ENCODE assay signal across 8 cellular contexts in the genomic region with DNA sequence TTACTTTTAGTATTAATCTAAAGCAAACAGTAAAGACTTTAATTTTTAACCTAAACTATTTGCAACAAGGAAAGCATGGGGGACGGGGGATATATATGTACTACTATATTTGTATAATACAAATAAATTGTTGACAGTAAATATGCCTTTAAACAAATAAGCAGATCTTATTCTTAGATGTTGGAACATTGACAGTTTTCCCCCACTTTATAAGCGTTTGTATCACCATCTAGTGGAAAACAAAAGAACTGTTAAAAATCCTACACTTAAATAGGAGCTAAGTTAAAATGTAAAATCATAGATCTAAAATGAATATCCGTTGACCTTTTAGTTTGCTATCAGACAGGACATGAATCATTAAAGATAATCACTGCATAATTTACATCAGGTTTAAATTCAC. TPM values are rescaled to one million over a fixed set of nuclear protein-coding genes. Genes with fewer than 3 reads are reported as not detected.
DNase-seq lines count a peak whose midpoint lies in the region; ATAC-seq and TF ChIP-seq lines count a peak whose summit lies in the region.

No MANE protein-coding gene starts in this region.

- H3K9me3 ChIP-seq in naive thymus-derived CD4-positive, alpha-beta T cell (ENCODE audit: control insufficient read depth in 2 of 3, low read length in 3 of 3), result no peaks in the 10 kb centered on the region

- H3K27me3 ChIP-seq in naive thymus-derived CD4-positive, alpha-beta T cell (ENCODE audit: control insufficient read depth in 2 of 2, insufficient read depth in 2 of 2, low read length in 2 of 2), result no peaks in the 10 kb centered on the region

- H3K36me3 Mint-ChIP-seq in chondrocyte (ENCODE audit: low read depth), result peaks cover 5% of the 10 kb centered on the region
- H3K36me3 Mint-ChIP-seq in naive thymus-derived CD4-positive, alpha-beta T cell, result peaks cover 0 to 13% (median 0%) of the 10 kb centered on the region in 5 donors

- intact Hi-C loops in naive thymus-derived CD4-positive, alpha-beta T cell (cut with micrococcal nuclease), result loop anchor here (1.0 kb wide), 3 partner anchors 53 to 184 kb away; no protein-coding TSS in a partner anchor

- TF ChIP-seq CTCF in chondrocyte (IDR thresholded peaks at IDR 0.05), result peak; percentile 88

- H3K9me3 Mint-ChIP-seq in chondrocyte (ENCODE audit: low read depth), result no peaks in the 10 kb centered on the region
- no peaks in the 10 kb centered on the region for H3K9me3 Mint-ChIP-seq in naive thymus-derived CD4-positive, alpha-beta T cell

- H3K27me3 Mint-ChIP-seq in chondrocyte (ENCODE audit: low read depth), result no peaks in the 10 kb centered on the region
- no peaks in the 10 kb centered on the region for H3K27me3 Mint-ChIP-seq in naive thymus-derived CD4-positive, alpha-beta T cell

- POLR2A ChIA-PET in naive thymus-derived CD4-positive, alpha-beta T cell (lab: Charles Lee), result no interaction called here

- H3K4me1 Mint-ChIP-seq in chondrocyte (ENCODE audit: low read depth), result peaks cover 5% of the 10 kb centered on the region
- H3K4me1 Mint-ChIP-seq in naive thymus-derived CD4-positive, alpha-beta T cell, result peaks cover 0 to 8% (median 0%) of the 10 kb centered on the region in 7 donors

- CTCF ChIA-PET in naive thymus-derived CD4-positive, alpha-beta T cell (lab: Charles Lee), result interaction anchor here (0.6 to 4.0 kb wide), 5 partner anchors 11 to 184 kb away, joined by 3 to 60 read pairs (median 3); a partner anchor contains a TSS

- peak; percentile 40 for ATAC-seq in naive thymus-derived CD4-positive, alpha-beta T cell
- ATAC-seq in HG03457 (IDR thresholded peaks at IDR 0.05; ENCODE audit: unreplicated experiment), result no peak

- H3K27ac Mint-ChIP-seq in chondrocyte (ENCODE audit: unreplicated experiment), result no peak overlapping the region
- no peak overlapping the region for H3K27ac Mint-ChIP-seq in naive thymus-derived CD4-positive, alpha-beta T cell

- DNase-seq in NCI-H1105 treated with DMSO at 0.1 percent for 48 hours (lab: John Stamatoyannopoulos, UW), result peak; percentile 43
- DNase-seq in NCI-H1105 (lab: John Stamatoyannopoulos, UW), result no peak
- peak; percentile 3 for DNase-seq in NCI-H1694 (lab: John Stamatoyannopoulos, UW)
- no peak for DNase-seq in chondrocyte (ENCODE audit: low spot score)
- DNase-seq in naive thymus-derived CD4-positive, alpha-beta T cell, result peak in 6 of 9 donors; percentile 8 to 27 (median 21)
- no peak for DNase-seq in NCI-H774 (lab: John Stamatoyannopoulos, UW)
- DNase-seq in stimulated activated CD4-positive, alpha-beta T cell treated with anti-CD3 and anti-CD28 coated beads, Interleukin-2, amount 100 ng/mL, for 24 hours, result no peak

- H3K36me3 ChIP-seq in naive thymus-derived CD4-positive, alpha-beta T cell (ENCODE audit: control insufficient read depth in 2 of 3, insufficient read depth in 3 of 3, low read length in 3 of 3), result no peaks in the 10 kb centered on the region

- H3K4me3 Mint-ChIP-seq in chondrocyte (ENCODE audit: unreplicated experiment), result no peak overlapping the region
- H3K4me3 Mint-ChIP-seq in naive thymus-derived CD4-positive, alpha-beta T cell, result no peak overlapping the region

- no peak overlapping the region for H3K4me3 ChIP-seq in naive thymus-derived CD4-positive, alpha-beta T cell (ENCODE audit: low read length)

- H3K27ac ChIP-seq in naive thymus-derived CD4-positive, alpha-beta T cell (ENCODE audit: low read depth, low read length), result no peak overlapping the region

- H3K4me1 ChIP-seq in naive thymus-derived CD4-positive, alpha-beta T cell (ENCODE audit: control insufficient read depth in 2 of 2, insufficient read depth in 2 of 2, low read length in 2 of 2), result no peaks in the 10 kb centered on the region

RNA-seq across cellular contexts. Expression of a gene that starts 50.0 kb away (rescaled TPM):
- total RNA-seq in chondrocyte, result 23.2 to 26.6 TPM (median 24.7 TPM) in 3 replicates
- total RNA-seq in naive thymus-derived CD4-positive, alpha-beta T cell, result 10 to 100 TPM in 1 of 5 experiments, 1 to 10 TPM in 4; 1.5 to 55.8 (median 2.5) TPM
- 1 to 10 TPM in 1 of 2 donors, under 1 TPM in 1; 0.59 to 1.3 TPM for polyA plus RNA-seq in naive thymus-derived CD4-positive, alpha-beta T cell

Comparison
In these comparisons a context has a peak if more than half of its experiments do, and no peak if none do; other contexts are left out.
1. DNase-seq: peak in NCI-H1105 treated with DMSO at 0.1 percent for 48 hours (single experiment), NCI-H1694 (single experiment) and naive thymus-derived CD4-positive, alpha-beta T cell (6 of 9); none in NCI-H1105 (single experiment), chondrocyte (single experiment), NCI-H774 (single experiment) and stimulated activated CD4-positive, alpha-beta T cell treated with anti-CD3 and anti-CD28 coated beads, Interleukin-2, amount 100 ng/mL, for 24 hours (0 of 2).